In genomic region chr17:13415877-13416416, GRCh38 we compare ENCODE assay signal across 1 cellular context.
TF ChIP-seq lines count a peak whose summit lies in the region.

No MANE protein-coding gene starts in this region.

TF ChIP-seq in HEK293, 187 proteins besides CTCF, POLR2A, EP300 and RAD21 (continued from another document and continues in another):
- TF ChIP-seq ZNF280D (tag by site-specific recombination; IDR thresholded peaks at IDR 0.05) (0 out of 2 replicates have a peak, but pooled peaks have one; percentile 71), ZXDB (tag by site-specific recombination; IDR thresholded peaks at IDR 0.05) (peak; percentile 70), ZNF426 (tag by site-specific recombination; IDR thresholded peaks at IDR 0.05) (no peak), ZSCAN23 (tag by site-specific recombination; IDR thresholded peaks at IDR 0.05) (peak; percentile 82; the same call in 1 of the 2 replicates), KLF10 (tag by site-specific recombination; IDR thresholded peaks at IDR 0.05) (peak; percentile 52; the same call in 1 of the 2 replicates), PRDM4 (tag by site-specific recombination; IDR thresholded peaks at IDR 0.05) (no peak), TSHZ1 (tag by site-specific recombination; IDR thresholded peaks at IDR 0.05; ENCODE audit: borderline replicate concordance) (peak; percentile 81; the same call in 1 of the 2 replicates), ZNF133 (tag by site-specific recombination; IDR thresholded peaks at IDR 0.05) (no peak), ZNF184 (tag by site-specific recombination; IDR thresholded peaks at IDR 0.05) (peak; percentile 80), ZNF785 (tag by site-specific recombination; IDR thresholded peaks at IDR 0.05) (no peak), ZNF148 (tag by site-specific recombination; IDR thresholded peaks at IDR 0.05; ENCODE audit: borderline replicate concordance) (no peak), ZNF274 (IDR thresholded peaks at IDR 0.05; ENCODE audit: low read length) (no peak), ZNF274 (tag by site-specific recombination; IDR thresholded peaks at IDR 0.05; ENCODE audit: borderline replicate concordance) (no peak), ZNF132 (tag by site-specific recombination; IDR thresholded peaks at IDR 0.05; ENCODE audit: borderline replicate concordance) (no peak), ZNF623 (tag by site-specific recombination; IDR thresholded peaks at IDR 0.05) (no peak), ZNF311 (tag by site-specific recombination; IDR thresholded peaks at IDR 0.05; ENCODE audit: borderline replicate concordance) (no peak), KLF1 (tag by site-specific recombination; IDR thresholded peaks at IDR 0.05) (no peak), ZNF350 (tag by site-specific recombination; IDR thresholded peaks at IDR 0.05) (no peak), ZNF280C (tag by site-specific recombination; IDR thresholded peaks at IDR 0.05) (no peak), ZNF394 (tag by site-specific recombination; IDR thresholded peaks at IDR 0.05; ENCODE audit: borderline replicate concordance) (peak; percentile 51; the same call in 1 of the 2 replicates), ZNF214 (tag by site-specific recombination; IDR thresholded peaks at IDR 0.05; ENCODE audit: borderline replicate concordance) (no peak), TRIM28 (IDR thresholded peaks at IDR 0.05; ENCODE audit: borderline replicate concordance, low read length) (peak; percentile 64; the same call in 1 of the 2 replicates), YY1 (tag by site-specific recombination; IDR thresholded peaks at IDR 0.05) (no peak), ZBTB48 (tag by site-specific recombination; IDR thresholded peaks at IDR 0.05) (peak; percentile 19; the same call in 1 of the 2 replicates), PRDM6 (tag by site-specific recombination; IDR thresholded peaks at IDR 0.05) (peak; percentile 38; the same call in 1 of the 2 replicates), ZNF391 (tag by site-specific recombination; IDR thresholded peaks at IDR 0.05; ENCODE audit: borderline replicate concordance, low read depth) (peak; percentile 71; the same call in 1 of the 2 replicates), ELK4 (IDR thresholded peaks at IDR 0.05; ENCODE audit: borderline replicate concordance, low read depth, low read length) (no peak), ZNF518A (tag by site-specific recombination; conservative IDR thresholded peaks at IDR 0.05; ENCODE audit: low read depth) (no peak; the same call in 1 of the 2 replicates), ZNF223 (tag by site-specific recombination; IDR thresholded peaks at IDR 0.05) (no peak), ZNF626 (tag by site-specific recombination; IDR thresholded peaks at IDR 0.05) (no peak), HOXD13 (CRISPR knock-in tag; IDR thresholded peaks at IDR 0.05; ENCODE audit: borderline replicate concordance) (no peak), ZNF529 (tag by site-specific recombination; IDR thresholded peaks at IDR 0.05; ENCODE audit: insufficient replicate concordance) (no peak), GLIS2 (tag by site-specific recombination; IDR thresholded peaks at IDR 0.05) (peak; percentile 43; the same call in 1 of the 2 replicates), MEIS1 (CRISPR knock-in tag; IDR thresholded peaks at IDR 0.05; ENCODE audit: borderline replicate concordance) (no peak), SETDB1 (IDR thresholded peaks at IDR 0.05; ENCODE audit: insufficient read length, low read length) (no peak)
